12 cellular contexts compared by ENCODE assay signal in the genomic region with DNA sequence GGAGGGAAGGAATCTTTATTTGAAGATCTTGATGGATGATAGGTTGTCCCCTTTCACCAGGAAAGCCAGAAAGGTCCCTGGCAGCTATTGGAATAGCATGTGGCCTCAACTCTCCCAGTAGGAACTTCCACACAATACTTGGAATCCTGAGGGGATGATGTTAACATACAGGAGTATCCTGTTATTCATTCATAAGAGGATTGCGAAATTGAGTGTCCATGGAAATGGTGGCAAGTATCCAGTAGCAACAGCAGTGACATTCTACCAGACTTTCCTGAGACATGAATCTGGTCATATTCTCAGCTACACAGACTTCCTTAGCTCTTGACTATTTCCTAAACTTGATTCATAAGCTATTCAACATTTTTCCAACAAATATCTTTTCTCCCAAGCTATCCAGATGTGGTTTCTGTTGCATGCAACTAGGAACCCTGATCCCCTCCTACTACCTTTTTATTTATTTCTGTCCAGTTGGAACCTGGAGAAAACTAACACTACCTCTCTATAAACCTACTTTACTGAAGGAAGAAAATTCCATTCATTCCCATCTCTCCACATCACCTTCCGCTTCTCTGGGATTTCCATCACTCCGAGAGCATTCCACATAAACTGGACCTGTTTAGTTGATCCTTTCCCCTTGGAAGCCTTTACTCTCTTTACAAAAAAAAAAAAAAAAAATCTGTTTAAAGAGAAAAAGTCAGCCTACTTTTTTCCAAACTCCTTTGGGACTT.
A peak's percentile ranks its signal among the peaks of the same experiment; 100 is the strongest.
DNase-seq lines count a peak whose midpoint lies in the region; TF ChIP-seq lines count a peak whose summit lies in the region.
"Had no signal": no experiment of that assay in that cellular context is flagged by ENCODE, and none has a peak within 500 bp of the region (broad histone marks: within the 10 kb centered on the region; RNA-seq: fewer than 3 reads in every experiment).

No MANE protein-coding gene starts in this region.

- H3K4me1 ChIP-seq in parathyroid adenoma, result no peaks in the 10 kb centered on the region
- H3K4me1 ChIP-seq in ascending aorta, result no peaks in the 10 kb centered on the region

- H3K27me3 ChIP-seq in parathyroid adenoma (ENCODE audit: control insufficient read depth, insufficient read depth, low read length), result no peaks in the 10 kb centered on the region
- no peaks in the 10 kb centered on the region for H3K27me3 ChIP-seq in ascending aorta
- H3K27me3 ChIP-seq in dorsolateral prefrontal cortex, result no peaks in the 10 kb centered on the region

- H3K36me3 ChIP-seq in parathyroid adenoma (ENCODE audit: control insufficient read depth, insufficient read depth, low read length) (no peaks in the 10 kb centered on the region), ascending aorta (no peaks in the 10 kb centered on the region)

- peak overlapping the region; percentile 36 for H3K27ac ChIP-seq in parathyroid adenoma
- no peak overlapping the region for H3K27ac ChIP-seq in ascending aorta
- peak overlapping the region in 5 of 59 donors; percentile 10 to 47 (median 28) for H3K27ac ChIP-seq in dorsolateral prefrontal cortex

- H3K4me2 ChIP-seq in parathyroid adenoma (ENCODE audit: low read length), result no peak overlapping the region

- no peak overlapping the region for H3K9ac ChIP-seq in parathyroid adenoma

- H3K79me2 ChIP-seq in parathyroid adenoma, result no peaks in the 10 kb centered on the region

- TF ChIP-seq CTCF in parathyroid adenoma (IDR thresholded peaks at IDR 0.05), result no peak
- TF ChIP-seq CTCF in ascending aorta (IDR thresholded peaks at IDR 0.05), result no peak
- no peak for TF ChIP-seq CTCF in dorsolateral prefrontal cortex (IDR thresholded peaks at IDR 0.05 in 54 of 56, conservative IDR thresholded peaks at IDR 0.05 in 2 of 56; ENCODE audit: low read depth in 1 of 56, partially characterized antibody in 56 of 56)

- intact Hi-C loops in ascending aorta (cut with DNase I), result no loop called here
- intact Hi-C loops in dorsolateral prefrontal cortex (cut with DNase I), result no loop called here

- no peaks in the 10 kb centered on the region for H3K9me3 ChIP-seq in parathyroid adenoma (ENCODE audit: control insufficient read depth, low read length)
- H3K9me3 ChIP-seq in ascending aorta, result no peaks in the 10 kb centered on the region

- no peak overlapping the region for H2AFZ ChIP-seq in parathyroid adenoma

- H3K4me3 ChIP-seq in parathyroid adenoma (ENCODE audit: low read depth, low read length) (no peak overlapping the region), ascending aorta (no peak overlapping the region), dorsolateral prefrontal cortex (no peak overlapping the region)

- DNase-seq in EL (peak; percentile 62), astrocyte of the hippocampus (ENCODE audit: low read depth, low spot score) (peak; percentile 14), glomerular endothelial cell (ENCODE audit: extremely low read depth, low read depth, low spot score) (peak; percentile 69), ascending aorta (ENCODE audit: low spot score in 2 of 2) (no peak), dorsolateral prefrontal cortex (no peak), CD1c-positive myeloid dendritic cell (ENCODE audit: extremely low spot score) (no peak)
- no peak for DNase-seq in activated CD4-positive, alpha-beta T cell treated with anti-CD3 and anti-CD28 coated beads, Interleukin-2, amount 50 U/mL, for 1 hour
- DNase-seq: Calu3; NCI-H2107; nephron progenitor cell; stimulated activated naive CD4-positive, alpha-beta T cell treated with Interleukin-2 at 50 U/mL for 16 hours had no signal

Comparison
In these comparisons a context has a peak if more than half of its experiments do, and no peak if none do; other contexts are left out.
1. DNase-seq: peak in EL (single experiment), astrocyte of the hippocampus (single experiment) and glomerular endothelial cell (single experiment); none in ascending aorta (0 of 2), dorsolateral prefrontal cortex (0 of 10), CD1c-positive myeloid dendritic cell (single experiment) and activated CD4-positive, alpha-beta T cell treated with anti-CD3 and anti-CD28 coated beads, Interleukin-2, amount 50 U/mL, for 1 hour (single experiment).